20 cellular contexts compared by ENCODE assay signal in genomic region chr12:117526756-117527479, GRCh38.
"Had no signal": no experiment of that assay in that cellular context is flagged by ENCODE, and none has a peak within 500 bp of the region (broad histone marks: within the 10 kb centered on the region; RNA-seq: fewer than 3 reads in every experiment).

No MANE protein-coding gene starts in this region.

- H3K27me3 Mint-ChIP-seq: activated CD4-positive, alpha-beta T cell treated with anti-CD3 and anti-CD28 coated beads, Interleukin-2, amount 10 ng/mL, durations not matched to agents 24 days and 14 days; activated CD8-positive, alpha-beta T cell treated with anti-CD3 and anti-CD28 coated beads for 36 hours; activated naive CD4-positive, alpha-beta T cell treated with anti-CD3 and anti-CD28 coated beads, Interleukin-2, amount 10 ng/mL, durations not matched to agents 7 days and 5 days; central memory CD8-positive, alpha-beta T cell had no signal

- H3K27ac Mint-ChIP-seq: activated CD4-positive, alpha-beta T cell treated with anti-CD3 and anti-CD28 coated beads, Interleukin-2, amount 10 ng/mL, durations not matched to agents 24 days and 14 days; activated CD8-positive, alpha-beta T cell treated with anti-CD3 and anti-CD28 coated beads for 36 hours; activated naive CD4-positive, alpha-beta T cell treated with anti-CD3 and anti-CD28 coated beads, Interleukin-2, amount 10 ng/mL, durations not matched to agents 7 days and 5 days; activated naive CD8-positive, alpha-beta T cell treated with anti-CD3 and anti-CD28 coated beads, Interleukin-2, amount 50 U/mL, for 24 hours; stimulated activated effector memory CD8-positive, alpha-beta T cell treated with anti-CD3 and anti-CD28 coated beads, Interleukin-12 subunit alpha, Interleukin-12 subunit beta, amount 100 ng/mL, for 72 hours had no signal

- H3K4me1 ChIP-seq: colonic mucosa, esophagus muscularis mucosa, gastroesophageal sphincter, sigmoid colon, testis had no signal

- H3K27ac ChIP-seq: brain microvascular endothelial cell, colonic mucosa, esophagus muscularis mucosa, gastroesophageal sphincter, sigmoid colon, testis, upper lobe of left lung had no signal

- H3K9me3 ChIP-seq: colonic mucosa, testis, upper lobe of left lung had no signal

- H3K36me3 ChIP-seq: brain microvascular endothelial cell, colonic mucosa, esophagus muscularis mucosa, gastroesophageal sphincter, sigmoid colon, upper lobe of left lung had no signal

- H3K27me3 ChIP-seq: brain microvascular endothelial cell, colonic mucosa, testis, upper lobe of left lung had no signal

- H3K4me3 ChIP-seq: colonic mucosa, esophagus muscularis mucosa, gastroesophageal sphincter, sigmoid colon, testis, upper lobe of left lung had no signal

- H3K4me3 Mint-ChIP-seq: activated CD4-positive, alpha-beta T cell treated with anti-CD3 and anti-CD28 coated beads, Interleukin-2, amount 10 ng/mL, durations not matched to agents 24 days and 14 days; activated CD8-positive, alpha-beta T cell treated with anti-CD3 and anti-CD28 coated beads for 36 hours; activated naive CD4-positive, alpha-beta T cell treated with anti-CD3 and anti-CD28 coated beads, Interleukin-2, amount 10 ng/mL, durations not matched to agents 7 days and 5 days; activated naive CD8-positive, alpha-beta T cell treated with anti-CD3 and anti-CD28 coated beads, Interleukin-2, amount 50 U/mL, for 24 hours; central memory CD8-positive, alpha-beta T cell; neural crest cell; stimulated activated effector memory CD8-positive, alpha-beta T cell treated with anti-CD3 and anti-CD28 coated beads, Interleukin-12 subunit alpha, Interleukin-12 subunit beta, amount 100 ng/mL, for 72 hours had no signal

- ATAC-seq: activated CD8-positive, alpha-beta T cell treated with anti-CD3 and anti-CD28 coated beads for 36 hours; activated naive CD8-positive, alpha-beta T cell treated with anti-CD3 and anti-CD28 coated beads, Interleukin-2, amount 50 U/mL, for 24 hours; gastroesophageal sphincter; left lobe of liver; stimulated activated effector memory CD8-positive, alpha-beta T cell treated with anti-CD3 and anti-CD28 coated beads, Interleukin-12 subunit alpha, Interleukin-12 subunit beta, amount 100 ng/mL, for 72 hours had no signal

- DNase-seq: activated CD4-positive, alpha-beta T cell treated with anti-CD3 and anti-CD28 coated beads, Interleukin-2, amount 10 ng/mL, durations not matched to agents 24 days and 14 days; activated CD8-positive, alpha-beta T cell treated with anti-CD3 and anti-CD28 coated beads for 36 hours; activated effector memory CD4-positive, alpha-beta T cell treated with Interleukin-2 at 50 U/mL for 16 hours; activated naive CD4-positive, alpha-beta T cell treated with anti-CD3 and anti-CD28 coated beads, Interleukin-2, amount 10 ng/mL, durations not matched to agents 7 days and 5 days; activated naive CD8-positive, alpha-beta T cell treated with anti-CD3 and anti-CD28 coated beads, Interleukin-2, amount 50 U/mL, for 24 hours; activated T-cell treated with anti-CD3 and anti-CD28 coated beads, Interleukin-2, amount 50 U/mL, for 1 hour; anterior cingulate cortex; brain microvascular endothelial cell; colonic mucosa; sigmoid colon; stimulated activated CD4-positive, alpha-beta T cell treated with anti-CD3 and anti-CD28 coated beads, Interleukin-4, amount 100 ng/mL, for 24 hours; T1000; testis; upper lobe of left lung had no signal

- H3K9me3 Mint-ChIP-seq: activated CD4-positive, alpha-beta T cell treated with anti-CD3 and anti-CD28 coated beads, Interleukin-2, amount 10 ng/mL, durations not matched to agents 24 days and 14 days; activated CD8-positive, alpha-beta T cell treated with anti-CD3 and anti-CD28 coated beads for 36 hours; activated naive CD8-positive, alpha-beta T cell treated with anti-CD3 and anti-CD28 coated beads, Interleukin-2, amount 50 U/mL, for 24 hours; central memory CD8-positive, alpha-beta T cell; neural crest cell; stimulated activated effector memory CD8-positive, alpha-beta T cell treated with anti-CD3 and anti-CD28 coated beads, Interleukin-12 subunit alpha, Interleukin-12 subunit beta, amount 100 ng/mL, for 72 hours had no signal

- H3K36me3 Mint-ChIP-seq: activated naive CD4-positive, alpha-beta T cell treated with anti-CD3 and anti-CD28 coated beads, Interleukin-2, amount 10 ng/mL, durations not matched to agents 7 days and 5 days; stimulated activated effector memory CD8-positive, alpha-beta T cell treated with anti-CD3 and anti-CD28 coated beads, Interleukin-12 subunit alpha, Interleukin-12 subunit beta, amount 100 ng/mL, for 72 hours had no signal

- H3K4me1 Mint-ChIP-seq: activated CD4-positive, alpha-beta T cell treated with anti-CD3 and anti-CD28 coated beads, Interleukin-2, amount 10 ng/mL, durations not matched to agents 24 days and 14 days; activated naive CD4-positive, alpha-beta T cell treated with anti-CD3 and anti-CD28 coated beads, Interleukin-2, amount 10 ng/mL, durations not matched to agents 7 days and 5 days; activated naive CD8-positive, alpha-beta T cell treated with anti-CD3 and anti-CD28 coated beads, Interleukin-2, amount 50 U/mL, for 24 hours; central memory CD8-positive, alpha-beta T cell; stimulated activated effector memory CD8-positive, alpha-beta T cell treated with anti-CD3 and anti-CD28 coated beads, Interleukin-12 subunit alpha, Interleukin-12 subunit beta, amount 100 ng/mL, for 72 hours had no signal
